ENCODE assay signal across 19 cellular contexts in genomic region chr11:81301426-81301825, GRCh38.
"Had no signal": no experiment of that assay in that cellular context is flagged by ENCODE, and none has a peak within 500 bp of the region (broad histone marks: within the 10 kb centered on the region; RNA-seq: fewer than 3 reads in every experiment).

No MANE protein-coding gene starts in this region.

- DNase-seq: effector CD8-positive, alpha-beta T cell; endodermal cell; foreskin fibroblast; gastrocnemius medialis; head of caudate nucleus; kidney; left lung; mesenchymal stem cell; mucosa of descending colon; naive B cell; pancreas; right lobe of liver; small intestine; stimulated activated CD4-positive, alpha-beta T cell treated with anti-CD3 and anti-CD28 coated beads, Interleukin-15, amount 100 ng/mL, for 24 hours; stimulated activated CD4-positive, alpha-beta T cell treated with anti-CD3 and anti-CD28 coated beads, Interleukin-2, amount 100 ng/mL, for 48 hours; stimulated activated naive B cell treated with anti-CD40 and anti-IgM and Interleukin-4, amounts not matched to agents 10 μg/mL and 1 μg/mL and 100 μg/mL, for 72 hours; upper lobe of left lung had no signal

- ATAC-seq: esophagus mucosa; gastrocnemius medialis; left lung; mucosa of descending colon; natural killer cell treated with Interleukin-12 subunit alpha and Interleukin-12 subunit beta and Interleukin-15 and Interleukin-18, amount 100 ng/mL, for 72 hours; pancreas; right lobe of liver; stimulated activated naive B cell treated with anti-CD40 and anti-IgM and Interleukin-4, amounts not matched to agents 10 μg/mL and 1 μg/mL and 100 μg/mL, for 72 hours had no signal
